ENCODE assay signal across 1 cellular context in genomic region chr20:51541189-51542032, GRCh38.
TF ChIP-seq lines count a peak whose summit lies in the region.

No MANE protein-coding gene starts in this region.

TF ChIP-seq in HEK293, 187 proteins besides CTCF, POLR2A, EP300 and RAD21 (continued from another document):
- TF ChIP-seq ZNF398 (tag by site-specific recombination; IDR thresholded peaks at IDR 0.05) (0 out of 2 replicates have a peak, but pooled peaks have one; percentile 18), ZNF362 (tag by site-specific recombination; IDR thresholded peaks at IDR 0.05) (no peak), ZIC2 (tag by site-specific recombination; IDR thresholded peaks at IDR 0.05) (no peak), ZNF621 (tag by site-specific recombination; IDR thresholded peaks at IDR 0.05) (no peak), ZNF670 (tag by site-specific recombination; IDR thresholded peaks at IDR 0.05; ENCODE audit: low read depth) (no peak), ZBTB11 (tag by site-specific recombination; conservative IDR thresholded peaks at IDR 0.05; ENCODE audit: low read depth) (no peak)
